Comparison of ENCODE assay signal across 10 cellular contexts in the genomic region with DNA sequence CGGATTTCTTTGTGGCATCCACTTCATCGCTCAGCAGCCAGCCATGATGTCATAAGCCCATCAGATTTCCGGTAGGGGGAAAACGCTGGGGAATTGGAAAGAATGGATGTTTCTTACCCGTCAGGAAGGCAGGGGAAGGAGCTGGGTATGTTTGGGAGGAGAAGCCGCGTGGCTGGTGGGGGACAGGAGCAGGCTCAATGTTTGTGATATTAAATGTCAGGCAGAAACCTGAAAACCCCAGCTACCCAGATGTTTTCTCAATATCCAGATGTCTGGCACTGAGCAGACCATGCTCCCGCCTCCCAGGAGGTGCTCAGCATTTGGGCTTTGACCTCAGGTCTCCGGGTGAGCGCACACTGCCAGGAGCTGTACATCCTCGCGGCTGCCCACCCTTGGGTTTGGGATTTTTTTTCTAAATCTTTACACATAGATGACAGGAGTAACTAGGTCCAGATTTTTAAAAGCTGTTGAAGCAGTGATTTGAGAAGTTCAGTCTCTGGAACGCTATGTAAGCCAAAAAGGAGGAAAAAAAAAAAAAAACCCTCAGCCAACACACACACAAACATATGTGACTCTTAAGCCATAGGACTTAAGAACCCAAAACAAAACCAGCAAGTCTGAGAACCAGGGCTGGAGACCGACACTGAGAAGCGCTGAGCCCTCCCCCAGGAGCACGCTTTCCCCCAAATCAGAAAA.
A peak's percentile ranks its signal among the peaks of the same experiment; 100 is the strongest.
DNase-seq lines count a peak whose midpoint lies in the region; ATAC-seq and TF ChIP-seq lines count a peak whose summit lies in the region.
"Had no signal": no experiment of that assay in that cellular context is flagged by ENCODE, and none has a peak within 500 bp of the region (broad histone marks: within the 10 kb centered on the region; RNA-seq: fewer than 3 reads in every experiment).

No MANE protein-coding gene starts in this region.

- H3K27ac Mint-ChIP-seq in H9, result peak overlapping the region; percentile 87 to 96 (median 91)
- H3K27ac Mint-ChIP-seq: activated T-helper 17 cell treated with anti-CD3 and anti-CD28 coated beads, Interleukin-2, amount 50 U/mL, for 72 hours had no signal

- H3K27me3 ChIP-seq in H9 (ENCODE audit: insufficient read depth, low read length) (no peaks in the 10 kb centered on the region), ascending aorta (no peaks in the 10 kb centered on the region), left ventricle myocardium inferior (ENCODE audit: low read depth) (peaks cover 49% of the 10 kb centered on the region), sigmoid colon (no peaks in the 10 kb centered on the region)

- H3K23ac ChIP-seq in H9 (ENCODE audit: insufficient read length, low read depth, low read length), result no peak overlapping the region

- no peak overlapping the region for H4K91ac ChIP-seq in H9 (ENCODE audit: insufficient read length, low read depth, low read length)

- no peak overlapping the region for H4K8ac ChIP-seq in H9 (replicated peaks; ENCODE audit: insufficient read length, low read depth, low read length)

- no peaks in the 10 kb centered on the region for H3K79me1 ChIP-seq in H9 (ENCODE audit: insufficient read depth, low read depth, low read length, poor library complexity, severe bottlenecking)

- no peaks in the 10 kb centered on the region; a peak in 1 of 5 replicates for H3K9me3 Mint-ChIP-seq in H9
- H3K9me3 Mint-ChIP-seq: activated T-helper 17 cell treated with anti-CD3 and anti-CD28 coated beads, Interleukin-2, amount 50 U/mL, for 72 hours had no signal

- H3K36me3 ChIP-seq in ascending aorta (no peaks in the 10 kb centered on the region), left ventricle myocardium inferior (no peaks in the 10 kb centered on the region), sigmoid colon (no peaks in the 10 kb centered on the region)

- no peak overlapping the region for H2BK12ac ChIP-seq in H9 (ENCODE audit: insufficient read length, low read depth, low read length)

- no peak overlapping the region for H3K27ac ChIP-seq in H9 (ENCODE audit: insufficient read length, low read depth, low read length)
- peak overlapping the region; percentile 50 to 75 for H3K27ac ChIP-seq in ascending aorta
- H3K27ac ChIP-seq in left ventricle myocardium inferior (replicated peaks), result peak overlapping the region; percentile 76
- peak overlapping the region; percentile 69 to 82 (median 78) for H3K27ac ChIP-seq in sigmoid colon

- ATAC-seq in HG03520 (IDR thresholded peaks at IDR 0.05; ENCODE audit: unreplicated experiment) (no peak), GM18498 (IDR thresholded peaks at IDR 0.05; ENCODE audit: unreplicated experiment) (no peak), GM21786 (IDR thresholded peaks at IDR 0.05; ENCODE audit: unreplicated experiment) (no peak)
- ATAC-seq: activated T-helper 17 cell treated with anti-CD3 and anti-CD28 coated beads, Interleukin-2, amount 50 U/mL, for 72 hours had no signal

- H3K18ac ChIP-seq in H9 (ENCODE audit: insufficient read length, low read depth, low read length), result peak overlapping the region; percentile 8

- H2BK120ac ChIP-seq in H9 (ENCODE audit: low read depth, low read length, poor library complexity, severe bottlenecking), result no peak overlapping the region

- WGBS in H9 (ENCODE audit: extremely low coverage, insufficient read length, low lambda C conversion rate), result no CpG with 5 or more reads among the region's 16 CpGs
- WGBS in sigmoid colon, 2 donors, result 51 to 77% methylated on average over 16 of the region's 16 CpGs

- H3K4me1 Mint-ChIP-seq in H9, result peaks cover 53 to 65% of the 10 kb centered on the region in 2 experiments
- H3K4me1 Mint-ChIP-seq: activated T-helper 17 cell treated with anti-CD3 and anti-CD28 coated beads, Interleukin-2, amount 50 U/mL, for 72 hours had no signal

- intact Hi-C loops in ascending aorta (cut with DNase I) (loop anchor here (5.0 kb wide), 2 partner anchors 73 to 287 kb away; a partner anchor contains a TSS), left ventricle myocardium inferior (cut with micrococcal nuclease) (no loop called here), sigmoid colon (cut with DNase I) (loop anchor here (5.0 kb wide), 3 partner anchors 63 to 287 kb away; a partner anchor contains a TSS)

- peaks cover 14% of the 10 kb centered on the region for H3K23me2 ChIP-seq in H9 (ENCODE audit: insufficient read length, low read depth, low read length, poor library complexity, severe bottlenecking)

- no peak overlapping the region for H3K56ac ChIP-seq in H9 (ENCODE audit: insufficient read length, low read depth, low read length)

- no peak for DNase-seq in H9
- DNase-seq in ascending aorta (ENCODE audit: low spot score in 2 of 2), result peak in 1 of 2 donors; percentile 72
- peak; percentile 27 for DNase-seq in left ventricle myocardium inferior
- DNase-seq in sigmoid colon, result peak; percentile 81
- DNase-seq in SK-N-DZ (ENCODE audit: low spot score), result no peak
- DNase-seq: DND-41 had no signal

- no peak overlapping the region for H2AK5ac ChIP-seq in H9 (ENCODE audit: insufficient read length, low read length)

- H3K36me3 Mint-ChIP-seq in H9 (ENCODE audit: insufficient read depth in 1 of 3, low read depth in 3 of 3), result peaks cover 0 to 11% (median 3%) of the 10 kb centered on the region in 3 experiments; a peak in 4 of 7 replicates

- H3K4me1 ChIP-seq in H9 (ENCODE audit: insufficient read depth, low read length) (peaks cover 12% of the 10 kb centered on the region; the same call in 1 of the 2 replicates), ascending aorta (peaks cover 20 to 37% of the 10 kb centered on the region in 2 donors), left ventricle myocardium inferior (peaks cover 53% of the 10 kb centered on the region), sigmoid colon (peaks cover 0 to 59% (median 54%) of the 10 kb centered on the region in 4 donors)

- no peak for TF ChIP-seq POLR2A in sigmoid colon (IDR thresholded peaks at IDR 0.05)

- no peak overlapping the region for H4K5ac ChIP-seq in H9 (ENCODE audit: insufficient read length, low read depth, low read length)

- H3T11ph ChIP-seq in H9 (ENCODE audit: low read length), result no peak overlapping the region

- peaks cover 2% of the 10 kb centered on the region; the same call in 1 of the 2 replicates for H3K79me2 ChIP-seq in H9 (ENCODE audit: insufficient read depth, low read length)

- H3K27me3 Mint-ChIP-seq in H9 (ENCODE audit: low read depth), result peaks cover 45% of the 10 kb centered on the region

- no peak overlapping the region for H2BK20ac ChIP-seq in H9 (ENCODE audit: low read depth, low read length, poor library complexity, severe bottlenecking)

- no peak for TF ChIP-seq CTCF in H9 (conservative IDR thresholded peaks at IDR 0.05)
- no peak for TF ChIP-seq CTCF in ascending aorta (IDR thresholded peaks at IDR 0.05)
- TF ChIP-seq CTCF in left ventricle myocardium inferior (IDR thresholded peaks at IDR 0.05; ENCODE audit: borderline replicate concordance), result no peak
- no peak for TF ChIP-seq CTCF in sigmoid colon (IDR thresholded peaks at IDR 0.05)

- H3K9me3 ChIP-seq in H9 (ENCODE audit: control insufficient read depth, low read depth, low read length) (no peaks in the 10 kb centered on the region), ascending aorta (no peaks in the 10 kb centered on the region), left ventricle myocardium inferior (replicated peaks) (no peaks in the 10 kb centered on the region), sigmoid colon (no peaks in the 10 kb centered on the region)

- H3K14ac ChIP-seq in H9 (ENCODE audit: insufficient read depth, low read length), result no peak overlapping the region

- H4K20me1 ChIP-seq in H9 (ENCODE audit: control insufficient read depth, insufficient read depth, insufficient read length), result no peaks in the 10 kb centered on the region

- H3K4me3 ChIP-seq in ascending aorta (peak overlapping the region in 1 of 2 donors; percentile 31), left ventricle myocardium inferior (peak overlapping the region; percentile 33), sigmoid colon (peak overlapping the region in 1 of 4 donors; percentile 13)

- H3K4me2 ChIP-seq in H9 (ENCODE audit: insufficient read depth, insufficient read length, low read length), result peak overlapping the region; percentile 32

- H3K9ac ChIP-seq in H9 (ENCODE audit: extremely low read depth, insufficient read length, low read length), result no peak overlapping the region

- H2BK15ac ChIP-seq in H9 (ENCODE audit: low read depth, low read length), result no peak overlapping the region

- no peak overlapping the region for H2AFZ ChIP-seq in H9 (ENCODE audit: low read length)

- peak overlapping the region; percentile 15 to 74; a peak in 4 of 5 replicates for H3K4me3 Mint-ChIP-seq in H9
- H3K4me3 Mint-ChIP-seq: activated T-helper 17 cell treated with anti-CD3 and anti-CD28 coated beads, Interleukin-2, amount 50 U/mL, for 72 hours had no signal

- no peak for TF ChIP-seq EP300 in sigmoid colon (IDR thresholded peaks at IDR 0.05)

- no peak overlapping the region for H2BK5ac ChIP-seq in H9 (ENCODE audit: insufficient read length, low read length)

- H3K4ac ChIP-seq in H9 (ENCODE audit: low read depth, low read length), result no peak overlapping the region

Comparison
In these comparisons a context has a peak if more than half of its experiments do, and no peak if none do; other contexts are left out.
1. DNase-seq: peak in left ventricle myocardium inferior (single experiment) and sigmoid colon (single experiment); none in H9 (single experiment) and SK-N-DZ (single experiment).